2 cellular contexts compared by ENCODE assay signal in genomic region chr9:41188439-41188838, GRCh38. TPM values are rescaled to one million over a fixed set of nuclear protein-coding genes. Genes with fewer than 3 reads are reported as not detected.
"Had no signal": no experiment of that assay in that cellular context is flagged by ENCODE, and none has a peak within 500 bp of the region (broad histone marks: within the 10 kb centered on the region; RNA-seq: fewer than 3 reads in every experiment).

No MANE protein-coding gene starts in this region.

RNA-seq across cellular contexts. Expression of gene FOXD4L6, which starts 60.0 kb away (rescaled TPM):
- total RNA-seq: G401, GM12878 had no signal
